ENCODE assay signal across 1 cellular context in genomic region chr6:108597601-108598315, GRCh38.
TF ChIP-seq lines count a peak whose summit lies in the region.

No MANE protein-coding gene starts in this region.

TF ChIP-seq in GM23338, 12 proteins besides CTCF, POLR2A, EP300 and RAD21 (continued from another document):
- TF ChIP-seq EZH2phosphoT487 (IDR thresholded peaks at IDR 0.05; ENCODE audit: unreplicated experiment) (no peak), STAT1 (IDR thresholded peaks at IDR 0.05; ENCODE audit: unreplicated experiment) (no peak), JUNB (IDR thresholded peaks at IDR 0.05; ENCODE audit: unreplicated experiment) (no peak), POLR2AphosphoS5 (IDR thresholded peaks at IDR 0.05; ENCODE audit: low read depth) (no peak), ZNF331 (CRISPR knock-in tag; IDR thresholded peaks at IDR 0.05; ENCODE audit: low read depth) (no peak)
- TF ChIP-seq, protein P1, sequence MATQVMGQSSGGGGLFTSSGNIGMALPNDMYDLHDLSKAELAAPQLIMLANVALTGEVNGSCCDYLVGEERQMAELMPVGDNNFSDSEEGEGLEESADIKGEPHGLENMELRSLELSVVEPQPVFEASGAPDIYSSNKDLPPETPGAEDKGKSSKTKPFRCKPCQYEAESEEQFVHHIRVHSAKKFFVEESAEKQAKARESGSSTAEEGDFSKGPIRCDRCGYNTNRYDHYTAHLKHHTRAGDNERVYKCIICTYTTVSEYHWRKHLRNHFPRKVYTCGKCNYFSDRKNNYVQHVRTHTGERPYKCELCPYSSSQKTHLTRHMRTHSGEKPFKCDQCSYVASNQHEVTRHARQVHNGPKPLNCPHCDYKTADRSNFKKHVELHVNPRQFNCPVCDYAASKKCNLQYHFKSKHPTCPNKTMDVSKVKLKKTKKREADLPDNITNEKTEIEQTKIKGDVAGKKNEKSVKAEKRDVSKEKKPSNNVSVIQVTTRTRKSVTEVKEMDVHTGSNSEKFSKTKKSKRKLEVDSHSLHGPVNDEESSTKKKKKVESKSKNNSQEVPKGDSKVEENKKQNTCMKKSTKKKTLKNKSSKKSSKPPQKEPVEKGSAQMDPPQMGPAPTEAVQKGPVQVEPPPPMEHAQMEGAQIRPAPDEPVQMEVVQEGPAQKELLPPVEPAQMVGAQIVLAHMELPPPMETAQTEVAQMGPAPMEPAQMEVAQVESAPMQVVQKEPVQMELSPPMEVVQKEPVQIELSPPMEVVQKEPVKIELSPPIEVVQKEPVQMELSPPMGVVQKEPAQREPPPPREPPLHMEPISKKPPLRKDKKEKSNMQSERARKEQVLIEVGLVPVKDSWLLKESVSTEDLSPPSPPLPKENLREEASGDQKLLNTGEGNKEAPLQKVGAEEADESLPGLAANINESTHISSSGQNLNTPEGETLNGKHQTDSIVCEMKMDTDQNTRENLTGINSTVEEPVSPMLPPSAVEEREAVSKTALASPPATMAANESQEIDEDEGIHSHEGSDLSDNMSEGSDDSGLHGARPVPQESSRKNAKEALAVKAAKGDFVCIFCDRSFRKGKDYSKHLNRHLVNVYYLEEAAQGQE (IDR thresholded peaks at IDR 0.05; ENCODE audit: unreplicated experiment) = no peak
